Comparison of ENCODE assay signal across 15 cellular contexts in the genomic region with DNA sequence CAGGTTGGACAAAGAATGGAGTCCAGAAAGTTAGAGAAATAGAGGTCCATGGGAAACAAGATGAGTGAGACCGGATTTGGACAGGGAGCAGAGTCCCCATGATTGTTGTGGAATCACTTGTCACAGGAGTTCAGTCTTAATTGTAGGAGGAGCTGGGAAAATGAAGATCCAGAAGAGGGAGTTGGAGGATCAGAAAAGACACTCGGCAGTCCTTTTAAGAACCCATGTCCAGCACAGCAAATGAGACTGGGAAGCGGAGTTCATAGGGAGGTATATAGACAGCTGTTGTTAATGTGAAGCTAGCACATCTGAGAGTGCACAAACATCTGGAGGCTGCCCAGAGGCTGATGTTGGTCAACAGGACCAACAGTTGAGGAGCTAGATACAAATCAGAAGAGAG.
DNase-seq lines count a peak whose midpoint lies in the region; ATAC-seq, FAIRE-seq and TF ChIP-seq lines count a peak whose summit lies in the region.
"Had no signal": no experiment of that assay in that cellular context is flagged by ENCODE, and none has a peak within 500 bp of the region (broad histone marks: within the 10 kb centered on the region; RNA-seq: fewer than 3 reads in every experiment).

No MANE protein-coding gene starts in this region.

- TF ChIP-seq EP300 in K562 (IDR thresholded peaks at IDR 0.05; ENCODE audit: low read length): no peak

- H3K79me1 ChIP-seq in mesenchymal stem cell (replicated peaks; ENCODE audit: low read length, poor library complexity, severe bottlenecking): no peaks in the 10 kb centered on the region

- no peaks in the 10 kb centered on the region for H3K9me1 ChIP-seq in K562 (ENCODE audit: control insufficient read depth, insufficient read depth, low read length)

- no peak overlapping the region for H4K8ac ChIP-seq in mesenchymal stem cell (ENCODE audit: low read length)

- H3K4ac ChIP-seq in mesenchymal stem cell (ENCODE audit: low read depth in 1 of 2, low read length in 2 of 2): no peak overlapping the region

- DNase-seq in DMS53 (lab: John Stamatoyannopoulos, UW) (peak; percentile 51), DMS53 treated with DMSO at 0.1 percent for 48 hours (lab: John Stamatoyannopoulos, UW; ENCODE audit: unreplicated experiment) (no peak), LHCN-M2 (ENCODE audit: low read depth) (peak; percentile 49), K562 (ENCODE audit: extremely low read depth in 1 of 4, low spot score in 3 of 4) (peak in 1 of 4 experiments; percentile 13), left kidney (ENCODE audit: low read depth, low spot score) (peak; percentile 3), mesenchymal stem cell (no peak)
- DNase-seq in stimulated activated CD4-positive, alpha-beta T cell treated with anti-CD3 and anti-CD28 coated beads, Interleukin-2, amount 100 ng/mL, for 24 hours: no peak
- DNase-seq: 8988T; activated CD8-positive, alpha-beta T cell treated with anti-CD3 and anti-CD28 coated beads for 36 hours; activated naive CD4-positive, alpha-beta T cell treated with anti-CD3 and anti-CD28 coated beads for 36 hours; GDM1; head of caudate nucleus; posterior cingulate gyrus; stimulated activated CD4-positive, alpha-beta T cell treated with anti-CD3 and anti-CD28 coated beads, Interleukin-4, amount 100 ng/mL, for 4 hours had no signal

- H3K79me2 ChIP-seq in K562 (ENCODE audit: control insufficient read depth, insufficient read depth, low read length): no peaks in the 10 kb centered on the region

- POLR2A ChIA-PET in K562 (lab: Yijun Ruan, JAX): interaction anchor here (0.6 to 0.7 kb wide), 2 partner anchors 9 to 154 kb away, joined by 3 read pairs; no protein-coding TSS in a partner anchor

- in situ Hi-C loops in K562 (cut with MboI): no loop called here

- no peak overlapping the region for H3K4me2 ChIP-seq in K562 (ENCODE audit: insufficient read depth, low read length)
- H3K4me2 ChIP-seq in mesenchymal stem cell (ENCODE audit: low read length, poor library complexity, severe bottlenecking): no peak overlapping the region

- H3K18ac ChIP-seq in mesenchymal stem cell (ENCODE audit: low read depth in 1 of 2, low read length in 2 of 2): no peak overlapping the region

- no peak overlapping the region for H2BK120ac ChIP-seq in mesenchymal stem cell (ENCODE audit: low read depth, low read length)

- H4K91ac ChIP-seq in mesenchymal stem cell (ENCODE audit: low read length): no peak overlapping the region

- no peaks in the 10 kb centered on the region for H4K20me1 ChIP-seq in K562 (replicated peaks; ENCODE audit: control insufficient read depth, insufficient read depth, low read length)

- H2BK5ac ChIP-seq in mesenchymal stem cell (ENCODE audit: low read depth, low read length, poor library complexity, severe bottlenecking): no peak overlapping the region

- no peak overlapping the region for H2BK15ac ChIP-seq in mesenchymal stem cell (ENCODE audit: low read depth, poor library complexity, severe bottlenecking)

- H2BK12ac ChIP-seq in mesenchymal stem cell (ENCODE audit: low read length in 2 of 2): no peak overlapping the region

- H3K23ac ChIP-seq in mesenchymal stem cell (ENCODE audit: low read length in 2 of 2): no peak overlapping the region

- no peak overlapping the region for H2AK5ac ChIP-seq in mesenchymal stem cell (ENCODE audit: low read length, severe bottlenecking)

- H3K14ac ChIP-seq in mesenchymal stem cell (ENCODE audit: low read length in 2 of 2): no peak overlapping the region

- intact Hi-C loops in K562 (cut with micrococcal nuclease): loop anchor here (1.0 kb wide), 1 partner anchor 215 kb away; no protein-coding TSS in a partner anchor

- FAIRE-seq in K562 (lab: Jason Lieb, UNC): no peak

- H3K27me3 ChIP-seq in K562 (ENCODE audit: control insufficient read depth in 2 of 2, insufficient read depth in 2 of 2, low read length in 2 of 2) (no peaks in the 10 kb centered on the region), mesenchymal stem cell (ENCODE audit: control insufficient read depth in 1 of 2, insufficient read depth in 1 of 2, low read length in 2 of 2) (no peaks in the 10 kb centered on the region)

- H3K9me3 ChIP-seq in K562 (replicated peaks; ENCODE audit: control insufficient read depth, insufficient read depth, low read depth, low read length): no peaks in the 10 kb centered on the region
- no peaks in the 10 kb centered on the region for H3K9me3 ChIP-seq in mesenchymal stem cell (ENCODE audit: control insufficient read depth, low read length)

- H3K27ac ChIP-seq in K562 (ENCODE audit: extremely low read depth, low read depth, low read length) (no peak overlapping the region), mesenchymal stem cell (ENCODE audit: low read length, poor library complexity, severe bottlenecking) (no peak overlapping the region)

- no peak overlapping the region for H2AFZ ChIP-seq in K562 (ENCODE audit: low read depth, low read length)
- H2AFZ ChIP-seq in mesenchymal stem cell (ENCODE audit: low read depth, low read length): no peak overlapping the region

- H3K9ac ChIP-seq in K562 (ENCODE audit: insufficient read depth in 1 of 2, low read depth in 2 of 2, low read length in 2 of 2) (no peak overlapping the region), mesenchymal stem cell (ENCODE audit: low read length) (no peak overlapping the region)

- TF ChIP-seq CTCF in K562 (IDR thresholded peaks at IDR 0.05 in 2 of 3, conservative IDR thresholded peaks at IDR 0.05 in 1 of 3; ENCODE audit: insufficient read depth in 2 of 3, low read depth in 1 of 3, low read length in 3 of 3): peak in 2 of 3 experiments; percentile 27 to 46; a peak in 2 of 6 replicates

- peak; percentile 35 to 50 for TF ChIP-seq RAD21 in K562 (CRISPR knock-in tag; conservative IDR thresholded peaks at IDR 0.05 in 1 of 2, IDR thresholded peaks at IDR 0.05 in 1 of 2)

- H3K36me3 ChIP-seq in K562 (ENCODE audit: control insufficient read depth, insufficient read depth, low read length): no peaks in the 10 kb centered on the region
- H3K36me3 ChIP-seq in mesenchymal stem cell (ENCODE audit: control insufficient read depth in 1 of 2, insufficient read depth in 2 of 2, low read depth in 1 of 2, low read length in 2 of 2): no peaks in the 10 kb centered on the region

- CTCF ChIA-PET in K562 (lab: Yijun Ruan, JAX; ENCODE audit: low intra/inter-chr PET ratio): interaction anchor here (0.6 to 1.1 kb wide), 2 partner anchors 215 to 490 kb away, joined by 4 to 6 read pairs; no protein-coding TSS in a partner anchor

- WGBS in K562 (ENCODE audit: insufficient coverage, low coverage, missing lambda C conversion rate): 4% methylated on average over 3 of the region's 3 CpGs
- 85% methylated on average over 3 of the region's 3 CpGs for whole genome bisulfite sequencing in mesenchymal stem cell

- ATAC-seq in K562: peak; percentile 67
- no peak for ATAC-seq in HG02763 (IDR thresholded peaks at IDR 0.05; ENCODE audit: unreplicated experiment)
- ATAC-seq: activated CD8-positive, alpha-beta T cell treated with anti-CD3 and anti-CD28 coated beads for 36 hours had no signal

- TF ChIP-seq POLR2A in K562 (conservative IDR thresholded peaks at IDR 0.05): no peak

- no TSS peak for BruUV-seq in K562 (replicated peaks; lab: Mats Ljungman, UMichigan)

- H3K4me1 ChIP-seq in K562 (replicated peaks in 1 of 2; ENCODE audit: control insufficient read depth in 2 of 2, insufficient read depth in 2 of 2, low read length in 2 of 2) (peaks cover 0 to 5% of the 10 kb centered on the region in 2 experiments; a peak in 1 of 5 replicates), mesenchymal stem cell (ENCODE audit: control insufficient read depth, insufficient read depth, low read depth, low read length) (no peaks in the 10 kb centered on the region)

- H3K4me3 ChIP-seq in K562: no peak overlapping the region
- no peak overlapping the region for H3K4me3 ChIP-seq in mesenchymal stem cell (ENCODE audit: insufficient read depth in 1 of 2, low read depth in 1 of 2, low read length in 2 of 2)

TF ChIP-seq in K562, 482 proteins besides CTCF, POLR2A, EP300 and RAD21:
- TF ChIP-seq MIER1 (IDR thresholded peaks at IDR 0.05; ENCODE audit: low read depth): no peak
- TF ChIP-seq ZNF696 (CRISPR knock-in tag; conservative IDR thresholded peaks at IDR 0.05): no peak
- TF ChIP-seq ZNF324 (CRISPR knock-in tag; IDR thresholded peaks at IDR 0.05): no peak
- no peak for TF ChIP-seq TCF7 (IDR thresholded peaks at IDR 0.05; ENCODE audit: borderline replicate concordance)
TF ChIP-seq in K562: peak in this region for 0.

Comparison
In these comparisons a context has a peak if more than half of its experiments do, and no peak if none do; other contexts are left out.
1. DNase-seq: peak in DMS53 (single experiment), LHCN-M2 (single experiment) and left kidney (single experiment); none in DMS53 treated with DMSO at 0.1 percent for 48 hours (single experiment), stimulated activated CD4-positive, alpha-beta T cell treated with anti-CD3 and anti-CD28 coated beads, Interleukin-2, amount 100 ng/mL, for 24 hours (0 of 2) and mesenchymal stem cell (single experiment).